In genomic region chr18:45958730-45959129, GRCh38 we compare ENCODE assay signal across 30 cellular contexts. TPM values are rescaled to one million over a fixed set of nuclear protein-coding genes. Genes with fewer than 3 reads are reported as not detected.
DNase-seq lines count a peak whose midpoint lies in the region; ATAC-seq and TF ChIP-seq lines count a peak whose summit lies in the region.
"Had no signal": no experiment of that assay in that cellular context is flagged by ENCODE, and none has a peak within 500 bp of the region (broad histone marks: within the 10 kb centered on the region; RNA-seq: fewer than 3 reads in every experiment).

No MANE protein-coding gene starts in this region.

- H2AFZ ChIP-seq in Loucy (ENCODE audit: low read length) = no peak overlapping the region
- no peak overlapping the region for H2AFZ ChIP-seq in mesenchymal stem cell (ENCODE audit: low read depth, low read length)

- no peak overlapping the region for H2BK15ac ChIP-seq in mesenchymal stem cell (ENCODE audit: low read depth, poor library complexity, severe bottlenecking)

- peak overlapping the region; percentile 4 for H3K27ac ChIP-seq in brain microvascular endothelial cell
- H3K27ac ChIP-seq in mesenchymal stem cell (ENCODE audit: low read length, poor library complexity, severe bottlenecking) = peak overlapping the region; percentile 78
- H3K27ac ChIP-seq: ascending aorta, SJSA1, vagina had no signal

- DNase-seq in ELR (ENCODE audit: low read depth) = peak; percentile 73
- peak; percentile 51 for DNase-seq in brain microvascular endothelial cell
- no peak for DNase-seq in mesenchymal stem cell
- DNase-seq in NCI-H1105 treated with DMSO at 0.1 percent for 48 hours (lab: John Stamatoyannopoulos, UW) = no peak
- no peak for DNase-seq in kidney glomerular epithelial cell (lab: John Stamatoyannopoulos, UW)
- DNase-seq: activated CD4-positive, alpha-beta memory T cell treated with anti-CD3 and anti-CD28 coated beads, Interleukin-2, amount 10 ng/mL, durations not matched to agents 7 days and 5 days; activated CD4-positive, CD25-positive, alpha-beta regulatory T cell treated with anti-CD3 and anti-CD28 coated beads, Interleukin-2, amount 50 U/mL, for 72 hours; activated CD8-positive, alpha-beta memory T cell treated with anti-CD3 and anti-CD28 coated beads, Interleukin-2, amount 50 U/mL, for 48 hours; activated effector memory CD4-positive, alpha-beta T cell treated with Interleukin-2 at 50 U/mL for 16 hours; activated naive CD8-positive, alpha-beta T cell treated with anti-CD3 and anti-CD28 coated beads, Interleukin-2, amount 10 ng/mL, durations not matched to agents 7 days and 5 days; CD4-positive, alpha-beta T cell; central memory CD4-positive, alpha-beta T cell; H7; hypothalamus; Kasumi-1; left ventricle myocardium superior; midbrain; naive thymus-derived CD4-positive, alpha-beta T cell; NCI-H1092; NCI-H1930; NCI-H69; occipital lobe; stimulated activated naive CD8-positive, alpha-beta T cell treated with anti-CD3 and anti-CD28 coated beads, Interleukin-15, amount 100 ng/mL, for 72 hours had no signal

- peak overlapping the region; percentile 57 for H2BK5ac ChIP-seq in mesenchymal stem cell (ENCODE audit: low read depth, low read length, poor library complexity, severe bottlenecking)

- no peaks in the 10 kb centered on the region for H3K9me3 ChIP-seq in Loucy (ENCODE audit: insufficient read depth, low read depth, low read length)
- no peaks in the 10 kb centered on the region for H3K9me3 ChIP-seq in mesenchymal stem cell (ENCODE audit: control insufficient read depth, low read length)
- H3K9me3 ChIP-seq: ascending aorta, SJSA1, vagina had no signal

- H4K20me1 ChIP-seq in Loucy (ENCODE audit: insufficient read depth, low read length, poor library complexity, severe bottlenecking) = peaks cover 9% of the 10 kb centered on the region

- H3K36me3 ChIP-seq in Loucy (ENCODE audit: insufficient read depth, low read length) = peaks cover 22% of the 10 kb centered on the region
- peaks cover 1% of the 10 kb centered on the region for H3K36me3 ChIP-seq in brain microvascular endothelial cell (replicated peaks)
- peaks cover 14 to 35% of the 10 kb centered on the region in 2 experiments for H3K36me3 ChIP-seq in mesenchymal stem cell (ENCODE audit: control insufficient read depth in 1 of 2, insufficient read depth in 2 of 2, low read depth in 1 of 2, low read length in 2 of 2)

- H3K27me3 ChIP-seq in Loucy (ENCODE audit: insufficient read depth, low read length, poor library complexity, severe bottlenecking) = no peaks in the 10 kb centered on the region
- H3K27me3 ChIP-seq in brain microvascular endothelial cell (replicated peaks) = no peaks in the 10 kb centered on the region
- H3K27me3 ChIP-seq in mesenchymal stem cell (ENCODE audit: control insufficient read depth in 1 of 2, insufficient read depth in 1 of 2, low read length in 2 of 2) = no peaks in the 10 kb centered on the region
- H3K27me3 ChIP-seq: ascending aorta, SJSA1, vagina had no signal

- no peak overlapping the region for H3K18ac ChIP-seq in mesenchymal stem cell (ENCODE audit: low read depth in 1 of 2, low read length in 2 of 2)

- H2BK12ac ChIP-seq in mesenchymal stem cell (ENCODE audit: low read length in 2 of 2) = no peak overlapping the region

- no peak overlapping the region for H2BK120ac ChIP-seq in mesenchymal stem cell (ENCODE audit: low read depth, low read length)

- no peak overlapping the region for H4K8ac ChIP-seq in mesenchymal stem cell (ENCODE audit: low read length)

- H3K23ac ChIP-seq in mesenchymal stem cell (ENCODE audit: low read length in 2 of 2) = no peak overlapping the region

- peak overlapping the region; percentile 57 for H2AK5ac ChIP-seq in mesenchymal stem cell (ENCODE audit: low read length, severe bottlenecking)

- peaks cover 59% of the 10 kb centered on the region for H3K79me2 ChIP-seq in Loucy (ENCODE audit: insufficient read depth, low read length)

- ATAC-seq in GM21447 (IDR thresholded peaks at IDR 0.05; ENCODE audit: unreplicated experiment) (no peak), HG03378 (IDR thresholded peaks at IDR 0.05; ENCODE audit: unreplicated experiment) (no peak)
- ATAC-seq: left ventricle myocardium superior; naive thymus-derived CD4-positive, alpha-beta T cell; Panc1; stimulated activated naive CD8-positive, alpha-beta T cell treated with anti-CD3 and anti-CD28 coated beads, Interleukin-15, amount 100 ng/mL, for 72 hours had no signal

- H3K4me1 ChIP-seq in Loucy (ENCODE audit: insufficient read depth, low read length, poor library complexity, severe bottlenecking) (peaks cover 55% of the 10 kb centered on the region), mesenchymal stem cell (ENCODE audit: control insufficient read depth, insufficient read depth, low read depth, low read length) (peaks cover 34% of the 10 kb centered on the region)

- no peak overlapping the region for H3K9ac ChIP-seq in Loucy (ENCODE audit: low read depth, low read length, poor library complexity, severe bottlenecking)
- no peak overlapping the region for H3K9ac ChIP-seq in mesenchymal stem cell (ENCODE audit: low read length)

- H3K14ac ChIP-seq in mesenchymal stem cell (ENCODE audit: low read length in 2 of 2) = no peak overlapping the region

- no peak overlapping the region for H3K4me3 ChIP-seq in Loucy (ENCODE audit: low read length, poor library complexity, severe bottlenecking)
- H3K4me3 ChIP-seq in brain microvascular endothelial cell (ENCODE audit: low read depth, low read length) = no peak overlapping the region
- no peak overlapping the region for H3K4me3 ChIP-seq in mesenchymal stem cell (ENCODE audit: insufficient read depth in 1 of 2, low read depth in 1 of 2, low read length in 2 of 2)
- H3K4me3 ChIP-seq: ascending aorta, SJSA1, vagina had no signal

- peak overlapping the region; percentile 29 for H3K4me2 ChIP-seq in Loucy (ENCODE audit: low read depth, low read length, poor library complexity, severe bottlenecking)
- no peak overlapping the region for H3K4me2 ChIP-seq in mesenchymal stem cell (ENCODE audit: low read length, poor library complexity, severe bottlenecking)

- no peak overlapping the region for H3K4ac ChIP-seq in mesenchymal stem cell (ENCODE audit: low read depth in 1 of 2, low read length in 2 of 2)

- H4K91ac ChIP-seq in mesenchymal stem cell (ENCODE audit: low read length) = no peak overlapping the region

- peaks cover 13% of the 10 kb centered on the region for H3F3A ChIP-seq in Loucy (ENCODE audit: low read depth)

- in situ Hi-C loops in brain microvascular endothelial cell (cut with HindIII; ENCODE audit: low pct_ligation_motif_present, low sequenced_read_pairs) = no loop called here

- peaks cover 1% of the 10 kb centered on the region for H3K79me1 ChIP-seq in mesenchymal stem cell (replicated peaks; ENCODE audit: low read length, poor library complexity, severe bottlenecking)

- no peaks in the 10 kb centered on the region for H3K9me2 ChIP-seq in Loucy (replicated peaks; ENCODE audit: low read depth, low read length)

- TF ChIP-seq CTCF in Loucy (conservative IDR thresholded peaks at IDR 0.05; ENCODE audit: low read length) (no peak), brain microvascular endothelial cell (IDR thresholded peaks at IDR 0.05; ENCODE audit: low read depth, low read length, missing control alignments) (no peak)

RNA-seq across cellular contexts. Expression of gene EPG5, which starts 8.4 kb away (rescaled TPM):
- polyA plus RNA-seq in mesenchymal stem cell (2013, experiment 1 of 2) = 5.7 TPM
- 5.4 TPM for polyA plus RNA-seq in mesenchymal stem cell (2013, experiment 2 of 2)

Comparison
In these comparisons a context has a peak if more than half of its experiments do, and no peak if none do; other contexts are left out.
1. DNase-seq: peak in ELR (single experiment) and brain microvascular endothelial cell (single experiment); none in mesenchymal stem cell (single experiment), NCI-H1105 treated with DMSO at 0.1 percent for 48 hours (single experiment) and kidney glomerular epithelial cell (single experiment).